ENCODE assay signal across 8 cellular contexts in the genomic region with DNA sequence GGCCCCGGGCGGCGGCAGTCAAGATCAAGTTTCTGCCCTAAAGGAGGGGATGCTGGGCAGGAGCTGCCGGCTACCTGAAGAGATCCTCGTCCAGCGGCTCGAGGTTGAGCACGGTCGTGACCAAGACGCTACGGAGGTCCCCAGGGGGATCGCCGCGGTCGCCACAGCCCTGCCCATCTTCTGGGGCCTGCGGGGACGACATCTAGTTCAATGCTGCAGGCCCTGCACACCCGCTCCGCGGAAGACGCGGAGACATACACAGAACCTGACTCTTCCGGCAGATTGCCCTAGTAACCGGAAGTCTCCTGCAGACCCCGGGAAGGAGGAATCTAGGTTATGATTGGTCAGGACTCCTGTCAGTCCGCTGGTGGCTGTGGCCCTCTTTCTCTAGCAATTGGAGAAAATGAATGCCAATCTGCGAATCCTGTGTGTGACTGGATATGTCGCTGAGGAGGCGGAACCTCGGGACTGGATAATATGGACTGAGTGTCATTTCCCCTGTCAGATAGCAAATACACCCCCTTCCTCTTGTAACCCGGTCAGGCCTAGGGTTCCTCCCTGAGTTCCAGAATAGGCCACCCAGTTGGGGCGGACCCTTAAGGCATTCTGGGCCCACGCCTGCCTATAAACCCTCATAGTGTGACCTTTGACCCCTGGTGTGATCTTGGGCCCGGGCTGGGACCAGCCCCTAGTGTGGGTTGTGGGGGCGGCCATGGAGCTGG. TPM values are rescaled to one million over a fixed set of nuclear protein-coding genes. Genes with fewer than 3 reads are reported as not detected.
A peak's percentile ranks its signal among the peaks of the same experiment; 100 is the strongest.
DNase-seq lines count a peak whose midpoint lies in the region; TF ChIP-seq lines count a peak whose summit lies in the region.

A gene (minus strand): TSS at position 279 of the 722 bp plus-strand sequence. CDS start 77 bp downstream, at position 202.
A gene (plus strand): TSS at position 501 of the 722 bp plus-strand sequence. CDS start 212 bp downstream, at position 713.

- TF ChIP-seq CTCF in HFF-Myc (IDR thresholded peaks at IDR 0.05; ENCODE audit: low read depth, low read length, missing control alignments) (no peak), suprapubic skin (IDR thresholded peaks at IDR 0.05) (no peak)

- DNase-seq in GM04504 (ENCODE audit: low read depth), result peak; percentile 100
- peak; percentile 100 for DNase-seq in HFF-Myc (ENCODE audit: extremely low read depth, low read depth)
- DNase-seq in MV-4-11 (lab: John Stamatoyannopoulos, UW), result peak; percentile 100
- peak; percentile 99 for DNase-seq in SJSA1 (ENCODE audit: low read depth in 1 of 2, low spot score in 2 of 2)
- DNase-seq in activated naive CD4-positive, alpha-beta T cell treated with anti-CD3 and anti-CD28 coated beads, Interleukin-2, amount 50 U/mL, for 16 hours, result peak; percentile 89
- peak; percentile 100 for DNase-seq in glomerular endothelial cell (ENCODE audit: extremely low read depth, low read depth, low spot score)
- peak; percentile 61 to 98 (median 92) for DNase-seq in nucleus accumbens (lab: John Stamatoyannopoulos, UW)
- DNase-seq in suprapubic skin (ENCODE audit: low spot score in 2 of 2), result peak; percentile 96 to 97

- TF ChIP-seq EP300 in suprapubic skin (IDR thresholded peaks at IDR 0.05), result no peak

- H3K27me3 ChIP-seq in SJSA1 (replicated peaks) (no peaks in the 10 kb centered on the region), suprapubic skin (no peaks in the 10 kb centered on the region)

- 5% methylated on average over 4 of the region's 35 CpGs for WGBS in suprapubic skin

- peak within 1 kb of the TSS; percentile 85 for H3K4me3 ChIP-seq in HFF-Myc (replicated peaks; ENCODE audit: low read depth, low read length)
- peak within 1 kb of the TSS; percentile 64 for H3K4me3 ChIP-seq in SJSA1
- peak within 1 kb of the TSS; percentile 79 for H3K4me3 ChIP-seq in suprapubic skin

- H3K36me3 ChIP-seq in SJSA1, result peaks cover 21% of the 10 kb centered on the region
- H3K36me3 ChIP-seq in suprapubic skin, result peaks cover 8% of the 10 kb centered on the region

- H3K27ac ChIP-seq in SJSA1, result 0 out of 2 replicates have a peak within 1 kb of the TSS, but pooled peaks have one; percentile 37
- peak within 1 kb of the TSS; percentile 70 for H3K27ac ChIP-seq in suprapubic skin

- peak in 1 of 2 donors; percentile 78 for TF ChIP-seq POLR2A in suprapubic skin (IDR thresholded peaks at IDR 0.05)

- H3K4me1 ChIP-seq in SJSA1 (replicated peaks) (peaks cover 15% of the 10 kb centered on the region), suprapubic skin (peaks cover 32% of the 10 kb centered on the region)

- H3K9me3 ChIP-seq in SJSA1 (replicated peaks) (no peaks in the 10 kb centered on the region), suprapubic skin (no peaks in the 10 kb centered on the region)

RNA-seq across cellular contexts. Expression of the first gene that starts in this region (rescaled TPM):
- 41.8 and 56.3 TPM in 2 replicates for total RNA-seq in SJSA1 (2014; rRNA removed; shearing (Covaris generic))
- total RNA-seq in glomerular endothelial cell (31.0 and 32.3 TPM in 2 replicates), suprapubic skin (10 to 100 TPM; 34.4 to 62.0 (median 44.3) TPM)

RNA-seq across cellular contexts. Expression of the second gene that starts in this region (rescaled TPM):
- 3.6 and 4.9 TPM in 2 replicates for total RNA-seq in SJSA1 (2014; rRNA removed; shearing (Covaris generic))
- total RNA-seq in glomerular endothelial cell, result 6.2 and 6.7 TPM in 2 replicates
- total RNA-seq in suprapubic skin, result 1 to 10 TPM; 2.1 to 4.6 (median 3.6) TPM

Comparison
In these comparisons a context has a peak if more than half of its experiments do, and no peak if none do; other contexts are left out.
1. Peak in every context shown above with its lines: DNase-seq, H3K4me3 ChIP-seq and H3K27ac ChIP-seq.